21 cellular contexts compared by ENCODE assay signal in genomic region chr1:148379697-148380096, GRCh38.
DNase-seq lines count a peak whose midpoint lies in the region; ATAC-seq and TF ChIP-seq lines count a peak whose summit lies in the region.
"Had no signal": no experiment of that assay in that cellular context is flagged by ENCODE, and none has a peak within 500 bp of the region (broad histone marks: within the 10 kb centered on the region; RNA-seq: fewer than 3 reads in every experiment).

No MANE protein-coding gene starts in this region.

- no peak overlapping the region for H3K18ac ChIP-seq in mesendoderm (ENCODE audit: low read length)

- H4K8ac ChIP-seq in mesendoderm (ENCODE audit: low read depth, low read length), result no peak overlapping the region

- peak overlapping the region; percentile 43 for H3K4me3 Mint-ChIP-seq in activated naive CD4-positive, alpha-beta T cell treated with anti-CD3 and anti-CD28 coated beads for 36 hours
- peak overlapping the region; percentile 71 for H3K4me3 Mint-ChIP-seq in endodermal cell
- H3K4me3 Mint-ChIP-seq in stimulated activated naive B cell treated with anti-CD40 and anti-IgM and Interleukin-4, amounts not matched to agents 10 μg/mL and 1 μg/mL and 100 μg/mL, for 72 hours, result peak overlapping the region; percentile 6 to 78
- H3K4me3 Mint-ChIP-seq: activated CD4-positive, alpha-beta T cell treated with anti-CD3 and anti-CD28 coated beads, Interleukin-2, amount 10 ng/mL, durations not matched to agents 24 days and 14 days; T-helper 1 cell treated with Interleukin-12 subunit alpha and Interleukin-12 subunit beta and Interleukin-4 antibody, amounts not matched to agents 30 μg/mL and 1 μg/mL, for 36 hours; type B pancreatic cell had no signal

- no peaks in the 10 kb centered on the region for H3K79me1 ChIP-seq in mesendoderm (ENCODE audit: low read length)

- H2BK120ac ChIP-seq in mesendoderm (ENCODE audit: low read depth, low read length), result no peak overlapping the region

- no peaks in the 10 kb centered on the region for H3K9me3 Mint-ChIP-seq in activated naive CD4-positive, alpha-beta T cell treated with anti-CD3 and anti-CD28 coated beads for 36 hours
- no peaks in the 10 kb centered on the region for H3K9me3 Mint-ChIP-seq in endodermal cell
- no peaks in the 10 kb centered on the region for H3K9me3 Mint-ChIP-seq in stimulated activated naive B cell treated with anti-CD40 and anti-IgM and Interleukin-4, amounts not matched to agents 10 μg/mL and 1 μg/mL and 100 μg/mL, for 72 hours
- H3K9me3 Mint-ChIP-seq: activated CD4-positive, alpha-beta T cell treated with anti-CD3 and anti-CD28 coated beads, Interleukin-2, amount 10 ng/mL, durations not matched to agents 24 days and 14 days; activated T-helper 2 cell treated with anti-CD3 and anti-CD28 coated beads, Interferon-gamma antibody, Interleukin-2, Interleukin-4, amounts not matched to agents 10 μg/mL and 5 μg/mL and 100 μg/mL, durations not matched to agents 14 hours and 24 hours and 36 hours; T-helper 1 cell treated with Interleukin-12 subunit alpha and Interleukin-12 subunit beta and Interleukin-4 antibody, amounts not matched to agents 30 μg/mL and 1 μg/mL, for 36 hours; type B pancreatic cell had no signal

- no peak overlapping the region for H2BK5ac ChIP-seq in mesendoderm (ENCODE audit: low read length)

- no peak for TF ChIP-seq CTCF in endodermal cell (conservative IDR thresholded peaks at IDR 0.05)
- no peak for TF ChIP-seq CTCF in A673 (conservative IDR thresholded peaks at IDR 0.05; ENCODE audit: low read depth, low read length)
- no peak for TF ChIP-seq CTCF in foreskin keratinocyte (conservative IDR thresholded peaks at IDR 0.05)

- H3K23ac ChIP-seq in mesendoderm (ENCODE audit: low read length), result no peak overlapping the region

- H3K4me2 ChIP-seq in mesendoderm (ENCODE audit: low read length), result peak overlapping the region; percentile 10
- H3K4me2 ChIP-seq: KMS-11 had no signal

- H3K27me3 Mint-ChIP-seq in activated naive CD4-positive, alpha-beta T cell treated with anti-CD3 and anti-CD28 coated beads for 36 hours (ENCODE audit: low read depth), result no peaks in the 10 kb centered on the region
- peaks cover 8% of the 10 kb centered on the region for H3K27me3 Mint-ChIP-seq in endodermal cell (ENCODE audit: insufficient read depth)
- peaks cover 4 to 7% of the 10 kb centered on the region in 2 donors for H3K27me3 Mint-ChIP-seq in stimulated activated naive B cell treated with anti-CD40 and anti-IgM and Interleukin-4, amounts not matched to agents 10 μg/mL and 1 μg/mL and 100 μg/mL, for 72 hours
- H3K27me3 Mint-ChIP-seq: activated CD4-positive, alpha-beta T cell treated with anti-CD3 and anti-CD28 coated beads, Interleukin-2, amount 10 ng/mL, durations not matched to agents 24 days and 14 days had no signal

- POLR2A ChIA-PET in A673 (lab: Charles Lee; ENCODE audit: low non-redundant PET), result no interaction called here

- H3K9me3 ChIP-seq in endodermal cell (ENCODE audit: control insufficient read depth, low read length) (no peaks in the 10 kb centered on the region), A673 (ENCODE audit: low read depth, low read length, poor library complexity, severe bottlenecking) (no peaks in the 10 kb centered on the region)
- H3K9me3 ChIP-seq: HAP-1, heart left ventricle, spleen had no signal

- H3K4me1 Mint-ChIP-seq in activated naive CD4-positive, alpha-beta T cell treated with anti-CD3 and anti-CD28 coated beads for 36 hours (ENCODE audit: low read depth), result peaks cover 15% of the 10 kb centered on the region
- H3K4me1 Mint-ChIP-seq in endodermal cell, result peaks cover 27% of the 10 kb centered on the region
- peaks cover 5 to 23% of the 10 kb centered on the region in 2 donors for H3K4me1 Mint-ChIP-seq in stimulated activated naive B cell treated with anti-CD40 and anti-IgM and Interleukin-4, amounts not matched to agents 10 μg/mL and 1 μg/mL and 100 μg/mL, for 72 hours
- H3K4me1 Mint-ChIP-seq: activated CD4-positive, alpha-beta T cell treated with anti-CD3 and anti-CD28 coated beads, Interleukin-2, amount 10 ng/mL, durations not matched to agents 24 days and 14 days had no signal

- BruUV-seq in A673 (replicated peaks; lab: Mats Ljungman, UMichigan), result no TSS peak

- 65 to 89% methylated on average over 8 to 16 of the region's 16 CpGs for WGBS in endodermal cell (ENCODE audit: insufficient coverage in 1 of 2, insufficient read length in 1 of 2), 2 experiments
- WGBS in mesendoderm (ENCODE audit: extremely low coverage, insufficient coverage, low lambda C conversion rate), result no CpG with 5 or more reads among the region's 16 CpGs

- peak overlapping the region; percentile 12 for H3K4ac ChIP-seq in mesendoderm (ENCODE audit: low read depth, low read length)

- no peak for ATAC-seq in stimulated activated naive B cell treated with anti-CD40 and anti-IgM and Interleukin-4, amounts not matched to agents 10 μg/mL and 1 μg/mL and 100 μg/mL, for 72 hours (replicated peaks)
- no peak for ATAC-seq in foreskin keratinocyte
- ATAC-seq: heart left ventricle had no signal

- H3K9ac ChIP-seq in endodermal cell (ENCODE audit: extremely low read depth, low read length, poor library complexity, severe bottlenecking), result no peak overlapping the region
- H3K9ac ChIP-seq in mesendoderm (ENCODE audit: low read length), result peak overlapping the region; percentile 38
- H3K9ac ChIP-seq: KMS-11 had no signal

- DNase-seq in activated naive CD4-positive, alpha-beta T cell treated with anti-CD3 and anti-CD28 coated beads for 36 hours, result no peak
- no peak for DNase-seq in activated naive CD4-positive, alpha-beta T cell (lab: John Stamatoyannopoulos, UW)
- DNase-seq in endodermal cell, result no peak
- DNase-seq in mesendoderm, result no peak
- DNase-seq in stimulated activated naive B cell treated with anti-CD40 and anti-IgM and Interleukin-4, amounts not matched to agents 10 μg/mL and 1 μg/mL and 100 μg/mL, for 72 hours, result no peak
- no peak for DNase-seq in A673 (ENCODE audit: low spot score)
- DNase-seq in NCI-H2081 (lab: John Stamatoyannopoulos, UW), result no peak
- DNase-seq in foreskin keratinocyte, result no peak
- DNase-seq: 8988T; activated CD4-positive, alpha-beta T cell treated with anti-CD3 and anti-CD28 coated beads, Interleukin-2, amount 10 ng/mL, durations not matched to agents 24 days and 14 days; AML-193; cortex of kidney; heart left ventricle; NCI-H526; spleen; stimulated activated CD4-positive, alpha-beta T cell treated with anti-CD3 and anti-CD28 coated beads, Interleukin-4, amount 100 ng/mL, for 4 hours had no signal

- H4K5ac ChIP-seq in mesendoderm (ENCODE audit: low read length), result no peak overlapping the region

- CTCF ChIA-PET in activated naive CD4-positive, alpha-beta T cell treated with anti-CD3 and anti-CD28 coated beads for 36 hours (lab: Charles Lee), result no interaction called here
- CTCF ChIA-PET in A673 (lab: Charles Lee), result no interaction called here

- H3K27ac Mint-ChIP-seq in activated naive CD4-positive, alpha-beta T cell treated with anti-CD3 and anti-CD28 coated beads for 36 hours, result peak overlapping the region; percentile 41
- peak overlapping the region; percentile 72 for H3K27ac Mint-ChIP-seq in endodermal cell
- no peak overlapping the region for H3K27ac Mint-ChIP-seq in stimulated activated naive B cell treated with anti-CD40 and anti-IgM and Interleukin-4, amounts not matched to agents 10 μg/mL and 1 μg/mL and 100 μg/mL, for 72 hours
- H3K27ac Mint-ChIP-seq: activated CD4-positive, alpha-beta T cell treated with anti-CD3 and anti-CD28 coated beads, Interleukin-2, amount 10 ng/mL, durations not matched to agents 24 days and 14 days; activated T-helper 2 cell treated with anti-CD3 and anti-CD28 coated beads, Interferon-gamma antibody, Interleukin-2, Interleukin-4, amounts not matched to agents 10 μg/mL and 5 μg/mL and 100 μg/mL, durations not matched to agents 14 hours and 24 hours and 36 hours; T-helper 1 cell treated with Interleukin-12 subunit alpha and Interleukin-12 subunit beta and Interleukin-4 antibody, amounts not matched to agents 30 μg/mL and 1 μg/mL, for 36 hours; type B pancreatic cell had no signal

- H3K56ac ChIP-seq in mesendoderm (ENCODE audit: low read length), result peak overlapping the region; percentile 60

- H3K27ac ChIP-seq in endodermal cell (ENCODE audit: low read depth, low read length) (no peak overlapping the region), mesendoderm (ENCODE audit: low read depth, low read length) (no peak overlapping the region), A673 (ENCODE audit: low read depth, low read length, poor library complexity, severe bottlenecking) (no peak overlapping the region), foreskin keratinocyte (no peak overlapping the region)
- H3K27ac ChIP-seq: heart left ventricle, KMS-11, spleen had no signal

- no peaks in the 10 kb centered on the region for H3K36me3 Mint-ChIP-seq in activated naive CD4-positive, alpha-beta T cell treated with anti-CD3 and anti-CD28 coated beads for 36 hours (ENCODE audit: low read depth)
- no peaks in the 10 kb centered on the region for H3K36me3 Mint-ChIP-seq in endodermal cell (ENCODE audit: low read depth)
- H3K36me3 Mint-ChIP-seq in stimulated activated naive B cell treated with anti-CD40 and anti-IgM and Interleukin-4, amounts not matched to agents 10 μg/mL and 1 μg/mL and 100 μg/mL, for 72 hours, result no peaks in the 10 kb centered on the region
- H3K36me3 Mint-ChIP-seq: type B pancreatic cell had no signal

- H3K27me3 ChIP-seq in endodermal cell (ENCODE audit: control insufficient read depth, insufficient read depth, low read length, poor library complexity, severe bottlenecking) (no peaks in the 10 kb centered on the region), mesendoderm (ENCODE audit: insufficient read depth, low read length, poor library complexity) (no peaks in the 10 kb centered on the region), A673 (replicated peaks; ENCODE audit: insufficient read depth, low read depth, low read length, poor library complexity) (no peaks in the 10 kb centered on the region), foreskin keratinocyte (no peaks in the 10 kb centered on the region)

- H3K4me3 ChIP-seq in endodermal cell (ENCODE audit: low read length) (no peak overlapping the region), mesendoderm (ENCODE audit: low read length) (no peak overlapping the region), A673 (ENCODE audit: low read depth, low read length, poor library complexity, severe bottlenecking) (no peak overlapping the region)
- H3K4me3 ChIP-seq: HAP-1, heart left ventricle had no signal

- H2BK15ac ChIP-seq in mesendoderm (replicated peaks; ENCODE audit: low read depth), result no peak overlapping the region

- no peaks in the 10 kb centered on the region for H3K36me3 ChIP-seq in endodermal cell (ENCODE audit: control insufficient read depth, insufficient read depth, low read length)
- no peaks in the 10 kb centered on the region for H3K36me3 ChIP-seq in mesendoderm (ENCODE audit: control insufficient read depth, insufficient read depth, low read length)
- H3K36me3 ChIP-seq in A673 (ENCODE audit: insufficient read depth, low read length, poor library complexity, severe bottlenecking), result no peaks in the 10 kb centered on the region
- H3K36me3 ChIP-seq: HAP-1, heart left ventricle, spleen had no signal

- H3K4me1 ChIP-seq in endodermal cell (ENCODE audit: control insufficient read depth, insufficient read depth, low read length), result peaks cover under 1% of the 10 kb centered on the region
- H3K4me1 ChIP-seq in mesendoderm (ENCODE audit: control insufficient read depth, low read depth, low read length), result no peaks in the 10 kb centered on the region
- no peaks in the 10 kb centered on the region for H3K4me1 ChIP-seq in A673 (ENCODE audit: insufficient read depth, low read length, poor library complexity, severe bottlenecking)
- H3K4me1 ChIP-seq in foreskin keratinocyte, result no peaks in the 10 kb centered on the region
- H3K4me1 ChIP-seq: HAP-1 had no signal

- intact Hi-C loops in activated naive CD4-positive, alpha-beta T cell treated with anti-CD3 and anti-CD28 coated beads for 36 hours (cut with micrococcal nuclease), result loop anchor here (10.0 kb wide), 1 partner anchor 835 kb away; the partner anchor contains the start of gene BCL9
- intact Hi-C loops in A673 (cut with micrococcal nuclease; ENCODE audit: unreplicated experiment), result no loop called here

- no peak overlapping the region for H2AK5ac ChIP-seq in mesendoderm (ENCODE audit: low read length)

- no peaks in the 10 kb centered on the region for H3K79me2 ChIP-seq in mesendoderm (ENCODE audit: control insufficient read depth, insufficient read depth, low read length)
